20 cellular contexts compared by ENCODE assay signal in genomic region chr2:60333264-60333663, GRCh38.
"Had no signal": no experiment of that assay in that cellular context is flagged by ENCODE, and none has a peak within 500 bp of the region (broad histone marks: within the 10 kb centered on the region; RNA-seq: fewer than 3 reads in every experiment).

No MANE protein-coding gene starts in this region.

- H3K9me3 ChIP-seq: esophagus squamous epithelium, gastroesophageal sphincter, ovary, right atrium auricular region, tibial nerve, upper lobe of right lung had no signal

- H3K4me1 Mint-ChIP-seq: natural killer cell had no signal

- H3K27me3 ChIP-seq: dorsolateral prefrontal cortex, esophagus squamous epithelium, gastroesophageal sphincter, ovary, right atrium auricular region, tibial nerve, upper lobe of right lung had no signal

- H3K27ac Mint-ChIP-seq: natural killer cell; stimulated activated naive CD8-positive, alpha-beta T cell treated with anti-CD3 and anti-CD28 coated beads, Interleukin-15, Interleukin-2, amounts not matched to agents 100 ng/mL and 50 ng/mL, for 24 hours had no signal

- H3K27me3 Mint-ChIP-seq: stimulated activated naive CD8-positive, alpha-beta T cell treated with anti-CD3 and anti-CD28 coated beads, Interleukin-15, Interleukin-2, amounts not matched to agents 100 ng/mL and 50 ng/mL, for 24 hours had no signal

- H3K4me3 ChIP-seq: coronary artery, dorsolateral prefrontal cortex, esophagus squamous epithelium, gastroesophageal sphincter, ovary, right atrium auricular region, tibial nerve, upper lobe of right lung had no signal

- H3K36me3 ChIP-seq: esophagus squamous epithelium, gastroesophageal sphincter, ovary, right atrium auricular region, tibial nerve, upper lobe of right lung had no signal

- H3K27ac ChIP-seq: coronary artery, dorsolateral prefrontal cortex, epithelial cell of prostate, esophagus squamous epithelium, gastroesophageal sphincter, ovary, right atrium auricular region, tibial nerve, upper lobe of right lung had no signal

- H3K36me3 Mint-ChIP-seq: natural killer cell had no signal

- DNase-seq: dorsolateral prefrontal cortex; effector CD8-positive, alpha-beta T cell; esophagus squamous epithelium; foreskin fibroblast; glutamatergic neuron; islet precursor cell; natural killer cell; ovary; small intestine; stimulated activated CD4-positive, alpha-beta T cell treated with anti-CD3 and anti-CD28 coated beads, Interleukin-12 subunit alpha, Interleukin-12 subunit beta, amount 100 ng/mL, for 4 hours; stimulated activated CD4-positive, alpha-beta T cell treated with anti-CD3 and anti-CD28 coated beads, Interleukin-2, amount 100 ng/mL, for 48 hours; upper lobe of right lung had no signal

- H3K9me3 Mint-ChIP-seq: natural killer cell; neural crest cell; stimulated activated naive CD8-positive, alpha-beta T cell treated with anti-CD3 and anti-CD28 coated beads, Interleukin-15, Interleukin-2, amounts not matched to agents 100 ng/mL and 50 ng/mL, for 24 hours had no signal

- ATAC-seq: gastroesophageal sphincter, left lobe of liver, natural killer cell, upper lobe of right lung had no signal

- H3K4me3 Mint-ChIP-seq: natural killer cell; neural crest cell; stimulated activated naive CD8-positive, alpha-beta T cell treated with anti-CD3 and anti-CD28 coated beads, Interleukin-15, Interleukin-2, amounts not matched to agents 100 ng/mL and 50 ng/mL, for 24 hours had no signal

- H3K4me1 ChIP-seq: gastroesophageal sphincter, right atrium auricular region, upper lobe of right lung had no signal
